In genomic region chr3:61778095-61778494, GRCh38 we compare ENCODE assay signal across 1 cellular context.
TF ChIP-seq lines count a peak whose summit lies in the region.

No MANE protein-coding gene starts in this region.

TF ChIP-seq in HEK293, 187 proteins besides CTCF, POLR2A, EP300 and RAD21:
- no peak for TF ChIP-seq HIC1 (tag by site-specific recombination; IDR thresholded peaks at IDR 0.05)
- peak; percentile 21 for TF ChIP-seq ZNF654 (tag by site-specific recombination; IDR thresholded peaks at IDR 0.05; ENCODE audit: low read depth)
